ENCODE assay signal across 16 cellular contexts in genomic region chr6:167962717-167963116, GRCh38. TPM values are rescaled to one million over a fixed set of nuclear protein-coding genes. Genes with fewer than 3 reads are reported as not detected.
A peak's percentile ranks its signal among the peaks of the same experiment; 100 is the strongest.
DNase-seq lines count a peak whose midpoint lies in the region; ATAC-seq and TF ChIP-seq lines count a peak whose summit lies in the region.
"Had no signal": no experiment of that assay in that cellular context is flagged by ENCODE, and none has a peak within 500 bp of the region (broad histone marks: within the 10 kb centered on the region; RNA-seq: fewer than 3 reads in every experiment).

No MANE protein-coding gene starts in this region.

- no peaks in the 10 kb centered on the region for H3K79me2 ChIP-seq in GM23248 (ENCODE audit: insufficient read depth)

- H3K27me3 Mint-ChIP-seq in WTC11 (ENCODE audit: low read depth), result no peaks in the 10 kb centered on the region
- H3K27me3 Mint-ChIP-seq: T-cell had no signal

- peaks cover 47% of the 10 kb centered on the region for H3K36me3 Mint-ChIP-seq in WTC11

- no peak overlapping the region for H2AFZ ChIP-seq in GM23248

- H3K9me3 Mint-ChIP-seq in WTC11, result no peaks in the 10 kb centered on the region
- H3K9me3 Mint-ChIP-seq: CD4-positive, alpha-beta T cell; T-cell had no signal

- H3K4me1 ChIP-seq in right lobe of liver (peaks cover 0 to 67% (median 20%) of the 10 kb centered on the region in 4 donors), GM23248 (ENCODE audit: insufficient read depth) (no peaks in the 10 kb centered on the region)

- H3K27me3 ChIP-seq in right lobe of liver (no peaks in the 10 kb centered on the region), GM23248 (replicated peaks; ENCODE audit: insufficient read depth) (no peaks in the 10 kb centered on the region)

- H3K9me2 ChIP-seq in GM23248 (ENCODE audit: insufficient read depth), result no peaks in the 10 kb centered on the region

- no peak for TF ChIP-seq POLR2A in right lobe of liver (IDR thresholded peaks at IDR 0.05)

- DNase-seq in NCI-H748 (lab: John Stamatoyannopoulos, UW; ENCODE audit: unreplicated experiment), result peak; percentile 22
- no peak for DNase-seq in NCI-H748 treated with DMSO at 0.1 percent for 48 hours (lab: John Stamatoyannopoulos, UW)
- DNase-seq in NCI-H1105 treated with DMSO at 0.1 percent for 48 hours (lab: John Stamatoyannopoulos, UW), result peak; percentile 71
- DNase-seq in WTC11 (ENCODE audit: low spot score), result no peak
- no peak for DNase-seq in right lobe of liver
- no peak for DNase-seq in central memory CD4-positive, alpha-beta T cell
- DNase-seq in GM23248, result no peak
- DNase-seq: CD4-positive, alpha-beta T cell; Karpas-422; MM.1S; NK-92 treated with Interleukin-12 subunit alpha and Interleukin-12 subunit beta, amount 100 ng/mL, for 24 hours; OCI-M1; T-cell had no signal

- H3K27ac ChIP-seq in right lobe of liver (peak overlapping the region; percentile 12 to 94 (median 84)), GM23248 (no peak overlapping the region)
- H3K27ac ChIP-seq: SK-N-MC had no signal

- in situ Hi-C loops in GM23248 (cut with MboI), result no loop called here

- no peak overlapping the region for H3K9ac ChIP-seq in GM23248

- 0 out of 2 replicates have a peak overlapping the region, but pooled peaks have one; percentile 6 for H3K27ac Mint-ChIP-seq in WTC11
- H3K27ac Mint-ChIP-seq: CD4-positive, alpha-beta T cell; T-cell had no signal

- H3K4me1 Mint-ChIP-seq in WTC11, result peaks cover 5% of the 10 kb centered on the region

- no peaks in the 10 kb centered on the region for H4K20me1 ChIP-seq in GM23248 (ENCODE audit: insufficient read depth)

- TF ChIP-seq CTCF in WTC11 (IDR thresholded peaks at IDR 0.05) (no peak), right lobe of liver (IDR thresholded peaks at IDR 0.05) (no peak)

- no peak for ATAC-seq in WTC11
- peak in 3 of 4 donors; percentile 10 to 46 (median 31) for ATAC-seq in right lobe of liver
- no peak for ATAC-seq in GM18511 (IDR thresholded peaks at IDR 0.05; ENCODE audit: unreplicated experiment)
- ATAC-seq: T-cell had no signal

- intact Hi-C loops in right lobe of liver (cut with DNase I), result no loop called here

- H3K4me3 ChIP-seq in right lobe of liver, result no peak overlapping the region
- no peak overlapping the region for H3K4me3 ChIP-seq in GM23248
- H3K4me3 ChIP-seq: SK-N-MC had no signal

- CTCF ChIA-PET in WTC11 (lab: Charles Lee), result no interaction called here

- no peaks in the 10 kb centered on the region for H3F3A ChIP-seq in GM23248 (ENCODE audit: insufficient read depth)

- peaks cover 0 to 6% (median 0%) of the 10 kb centered on the region in 4 donors for H3K36me3 ChIP-seq in right lobe of liver
- H3K36me3 ChIP-seq in GM23248 (ENCODE audit: low read depth), result peaks cover 8% of the 10 kb centered on the region; the same call in 1 of the 2 replicates

- no peak overlapping the region for H3K4me2 ChIP-seq in GM23248 (ENCODE audit: unreplicated experiment)

- no peak overlapping the region for H3K4me3 Mint-ChIP-seq in WTC11
- H3K4me3 Mint-ChIP-seq: CD4-positive, alpha-beta T cell; T-cell had no signal

- 37% methylated on average over 5 of the region's 5 CpGs for WGBS in right lobe of liver (ENCODE audit: insufficient coverage, low coverage, low lambda C conversion rate, missing lambda C conversion rate)
- 91% methylated on average over 5 of the region's 5 CpGs for WGBS in GM23248 (ENCODE audit: low coverage in 1 of 2, low lambda C conversion rate in 2 of 2, missing lambda C conversion rate in 2 of 2), 2 experiments

- no peaks in the 10 kb centered on the region for H3K9me3 ChIP-seq in right lobe of liver
- H3K9me3 ChIP-seq in GM23248 (ENCODE audit: low read depth), result no peaks in the 10 kb centered on the region

- POLR2A ChIA-PET in WTC11 (lab: Charles Lee), result interaction anchor here (0.6 kb wide), 1 partner anchor 18 kb away, joined by 5 read pairs; no protein-coding TSS in a partner anchor

TF ChIP-seq in WTC11, 78 proteins besides CTCF, POLR2A, EP300 and RAD21 (continues in another document):
- TF ChIP-seq CBFB (CRISPR knock-in tag; IDR thresholded peaks at IDR 0.05; ENCODE audit: low read depth), result no peak
- no peak for TF ChIP-seq RELA (CRISPR knock-in tag; IDR thresholded peaks at IDR 0.05; ENCODE audit: borderline replicate concordance)
- TF ChIP-seq ZSCAN18 (CRISPR knock-in tag; IDR thresholded peaks at IDR 0.05), result no peak
- TF ChIP-seq JUN (CRISPR knock-in tag; IDR thresholded peaks at IDR 0.05), result no peak
- TF ChIP-seq FOXP1 (CRISPR knock-in tag; IDR thresholded peaks at IDR 0.05; ENCODE audit: borderline replicate concordance), result no peak
- TF ChIP-seq IRF1 (CRISPR knock-in tag; IDR thresholded peaks at IDR 0.05), result no peak
- TF ChIP-seq AFF4 (CRISPR knock-in tag; IDR thresholded peaks at IDR 0.05; ENCODE audit: borderline replicate concordance), result no peak
- TF ChIP-seq TP53 (CRISPR knock-in tag; IDR thresholded peaks at IDR 0.05), result no peak
- TF ChIP-seq STAT6 (CRISPR knock-in tag; conservative IDR thresholded peaks at IDR 0.05; ENCODE audit: low read depth), result no peak

RNA-seq across cellular contexts. Expression of gene KIF25, which starts 34.8 kb away (rescaled TPM):
- total RNA-seq in WTC11 (2021), result 0.28 to 1.1 TPM (median 0.71 TPM) in 3 replicates
- total RNA-seq in right lobe of liver, result under 1 TPM in 1 of 6 experiments, not detected in 5; 0.15 TPM
- total RNA-seq in GM23248 (2014; rRNA removed; shearing (Covaris generic)), result not detected in 2 replicates
- not detected in 2 replicates for polyA plus RNA-seq in GM23248 (2016; fragmentation: Nextera tagmentation; extraction: Ambion mirVana)
- total RNA-seq: CD4-positive, alpha-beta T cell; NCI-H460; T-cell had no signal

Comparison
In these comparisons a context has a peak if more than half of its experiments do, and no peak if none do; other contexts are left out.
1. DNase-seq: peak in NCI-H748 (single experiment) and NCI-H1105 treated with DMSO at 0.1 percent for 48 hours (single experiment); none in NCI-H748 treated with DMSO at 0.1 percent for 48 hours (single experiment), WTC11 (single experiment), right lobe of liver (0 of 3), central memory CD4-positive, alpha-beta T cell (single experiment) and GM23248 (single experiment).
2. ATAC-seq: peak in right lobe of liver (3 of 4); none in WTC11 (single experiment) and GM18511 (single experiment).